8 cellular contexts compared by ENCODE assay signal in the genomic region with DNA sequence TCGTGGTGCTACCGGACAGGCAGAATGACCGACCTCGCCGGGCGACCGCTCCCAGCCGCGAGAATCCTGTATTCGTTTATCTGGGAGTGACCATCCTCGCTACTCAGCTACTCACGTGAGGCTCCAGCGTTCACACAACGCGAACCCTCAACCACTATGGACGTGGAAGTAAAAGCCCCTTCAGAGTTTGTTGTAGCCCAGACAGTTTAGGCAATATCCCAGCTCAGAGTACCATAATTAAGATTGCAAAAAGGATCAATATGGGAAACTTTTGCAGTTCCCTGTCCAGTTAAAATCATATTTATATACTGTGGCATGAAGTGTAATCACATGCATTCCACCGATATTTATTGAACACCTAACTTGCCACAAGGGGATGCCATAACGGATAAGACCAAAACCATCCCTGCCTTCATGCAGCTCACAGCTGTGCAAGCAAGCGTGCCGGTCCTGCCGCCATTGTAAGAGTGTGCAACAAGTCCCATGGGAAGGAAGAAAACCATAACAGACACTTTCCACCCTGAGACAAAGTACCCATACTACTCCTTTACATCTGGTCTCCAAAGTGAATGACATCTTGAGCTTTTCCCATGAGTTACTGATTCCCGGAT. TPM values are rescaled to one million over a fixed set of nuclear protein-coding genes. Genes with fewer than 3 reads are reported as not detected.
DNase-seq lines count a peak whose midpoint lies in the region; ATAC-seq, FAIRE-seq and TF ChIP-seq lines count a peak whose summit lies in the region.

No MANE protein-coding gene starts in this region.

- H3K27me3 ChIP-seq in thoracic aorta (replicated peaks; ENCODE audit: insufficient read depth), result no peaks in the 10 kb centered on the region

- no peak for FAIRE-seq in A549 (lab: Jason Lieb, UNC)

- H3K4me3 ChIP-seq in A549 (peak overlapping the region; percentile 66), thoracic aorta (peak overlapping the region; percentile 98)

- H3K4me3 Mint-ChIP-seq in activated naive CD8-positive, alpha-beta T cell, result peak overlapping the region; percentile 96

- DNase-seq in A549 (ENCODE audit: low read depth in 1 of 2, low spot score in 1 of 2) (peak; percentile 32 to 58), GM10248 (ENCODE audit: extremely low spot score) (no peak), NCI-H2227 (lab: John Stamatoyannopoulos, UW; ENCODE audit: unreplicated experiment) (peak; percentile 43), kidney tubule cell (ENCODE audit: low spot score) (peak; percentile 18), thoracic aorta (ENCODE audit: low spot score) (no peak), NCI-H2081 treated with DMSO at 0.1 percent for 48 hours (lab: John Stamatoyannopoulos, UW) (no peak)

- ATAC-seq in A549 (peak; percentile 11 to 49), thoracic aorta (ENCODE audit: insufficient number of reproducible peaks, low FRiP score, low read depth) (no peak), GM21786 (IDR thresholded peaks at IDR 0.05; ENCODE audit: unreplicated experiment) (no peak)

- POLR2A ChIA-PET in A549 (lab: Yijun Ruan, JAX) (interaction anchor here (0.6 to 2.1 kb wide), 7 partner anchors 10 to 309 kb away, joined by 3 to 21 read pairs (median 4); a partner anchor contains a TSS), GM10248 (lab: Yijun Ruan, JAX) (interaction anchor here (0.7 to 1.2 kb wide), 2 partner anchors 10 to 330 kb away, joined by 4 to 5 read pairs; no protein-coding TSS in a partner anchor)

- H3K9me3 ChIP-seq in A549, result no peaks in the 10 kb centered on the region
- H3K9me3 ChIP-seq in thoracic aorta, result no peaks in the 10 kb centered on the region

- H3K4me1 ChIP-seq in A549 (peaks cover 8% of the 10 kb centered on the region; the same call in 1 of the 3 replicates), thoracic aorta (ENCODE audit: control insufficient read depth in 1 of 2, low read depth in 2 of 2) (peaks cover 26 to 33% of the 10 kb centered on the region in 2 donors)

- H3K27ac ChIP-seq in A549 (peak overlapping the region; percentile 85), thoracic aorta (no peak overlapping the region)

- peak overlapping the region; percentile 97 for H3K27ac Mint-ChIP-seq in activated naive CD8-positive, alpha-beta T cell

- H3K27me3 Mint-ChIP-seq in activated naive CD8-positive, alpha-beta T cell, result no peaks in the 10 kb centered on the region

- no peaks in the 10 kb centered on the region for H3K9me3 Mint-ChIP-seq in activated naive CD8-positive, alpha-beta T cell (ENCODE audit: low read depth)

- TF ChIP-seq POLR2A in A549 (IDR thresholded peaks at IDR 0.05; ENCODE audit: low read length), result no peak

- 7% methylated on average over 21 of the region's 22 CpGs for WGBS in A549 (ENCODE audit: missing lambda C conversion rate)

- no peak for TF ChIP-seq EP300 in A549 (IDR thresholded peaks at IDR 0.05)

- peaks cover 31% of the 10 kb centered on the region for H3K4me1 Mint-ChIP-seq in activated naive CD8-positive, alpha-beta T cell (ENCODE audit: low read depth)

- TF ChIP-seq CTCF in A549 (IDR thresholded peaks at IDR 0.05) (peak; percentile 43; the same call in 2 of the 3 replicates), GM10248 (IDR thresholded peaks at IDR 0.05; ENCODE audit: control extremely low read depth, extremely low read depth, low read depth, missing control alignments) (peak; percentile 16), thoracic aorta (IDR thresholded peaks at IDR 0.05) (no peak)

- CTCF ChIA-PET in A549 (lab: Yijun Ruan, JAX), result interaction anchor here (0.6 to 1.8 kb wide), 7 partner anchors 10 to 431 kb away, joined by 3 to 6 read pairs (median 4); no protein-coding TSS in a partner anchor
- CTCF ChIA-PET in GM10248 (lab: Yijun Ruan, JAX), result interaction anchor here (1.0 to 1.6 kb wide), 8 partner anchors 10 to 118 kb away, joined by 3 to 4 read pairs (median 4); a partner anchor contains a TSS

- no peaks in the 10 kb centered on the region for H3K36me3 ChIP-seq in thoracic aorta

- TF ChIP-seq RAD21 in A549 (conservative IDR thresholded peaks at IDR 0.05 in 1 of 2, IDR thresholded peaks at IDR 0.05 in 1 of 2), result peak in 1 of 2 experiments; percentile 25; a peak in 1 of 5 replicates

- H3K36me3 Mint-ChIP-seq in activated naive CD8-positive, alpha-beta T cell, result peaks cover 3% of the 10 kb centered on the region

- peak overlapping the region; percentile 73 for H3K4me2 ChIP-seq in A549

TF ChIP-seq in A549, 52 proteins besides CTCF, POLR2A, EP300 and RAD21:
- TF ChIP-seq SMC3 (IDR thresholded peaks at IDR 0.05) (peak; percentile 34; the same call in 1 of the 3 replicates), SREBF2 (IDR thresholded peaks at IDR 0.05) (no peak), KDM1A (IDR thresholded peaks at IDR 0.05; ENCODE audit: low read depth) (no peak), BHLHE40 (IDR thresholded peaks at IDR 0.05; ENCODE audit: low read depth, low read length) (peak; percentile 22; the same call in 1 of the 2 replicates), GATA3 (IDR thresholded peaks at IDR 0.05; ENCODE audit: borderline replicate concordance) (0 out of 2 replicates have a peak, but pooled peaks have one; percentile 20)
- TF ChIP-seq, protein P1, sequence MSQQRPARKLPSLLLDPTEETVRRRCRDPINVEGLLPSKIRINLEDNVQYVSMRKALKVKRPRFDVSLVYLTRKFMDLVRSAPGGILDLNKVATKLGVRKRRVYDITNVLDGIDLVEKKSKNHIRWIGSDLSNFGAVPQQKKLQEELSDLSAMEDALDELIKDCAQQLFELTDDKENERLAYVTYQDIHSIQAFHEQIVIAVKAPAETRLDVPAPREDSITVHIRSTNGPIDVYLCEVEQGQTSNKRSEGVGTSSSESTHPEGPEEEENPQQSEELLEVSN (IDR thresholded peaks at IDR 0.05; ENCODE audit: borderline replicate concordance, low read depth), result peak; percentile 59
- TF ChIP-seq, protein P2, sequence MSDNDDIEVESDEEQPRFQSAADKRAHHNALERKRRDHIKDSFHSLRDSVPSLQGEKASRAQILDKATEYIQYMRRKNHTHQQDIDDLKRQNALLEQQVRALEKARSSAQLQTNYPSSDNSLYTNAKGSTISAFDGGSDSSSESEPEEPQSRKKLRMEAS (IDR thresholded peaks at IDR 0.05), result 0 out of 2 replicates have a peak, but pooled peaks have one; percentile 5
- TF ChIP-seq, protein P3, sequence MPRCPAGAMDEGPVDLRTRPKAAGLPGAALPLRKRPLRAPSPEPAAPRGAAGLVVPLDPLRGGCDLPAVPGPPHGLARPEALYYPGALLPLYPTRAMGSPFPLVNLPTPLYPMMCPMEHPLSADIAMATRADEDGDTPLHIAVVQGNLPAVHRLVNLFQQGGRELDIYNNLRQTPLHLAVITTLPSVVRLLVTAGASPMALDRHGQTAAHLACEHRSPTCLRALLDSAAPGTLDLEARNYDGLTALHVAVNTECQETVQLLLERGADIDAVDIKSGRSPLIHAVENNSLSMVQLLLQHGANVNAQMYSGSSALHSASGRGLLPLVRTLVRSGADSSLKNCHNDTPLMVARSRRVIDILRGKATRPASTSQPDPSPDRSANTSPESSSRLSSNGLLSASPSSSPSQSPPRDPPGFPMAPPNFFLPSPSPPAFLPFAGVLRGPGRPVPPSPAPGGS (IDR thresholded peaks at IDR 0.05), result 0 out of 3 replicates have a peak, but pooled peaks have one; percentile 1

RNA-seq across cellular contexts. Expression of a gene that starts 0.9 kb away (rescaled TPM):
- polyA plus RNA-seq in A549 (2011; rRNA removed) (42.9 and 53.2 TPM in 2 replicates), A549 (2017; fragmentation: RNase III; extraction: RNeasy Plus Mini Kit Qiagen cat#74134 plus additional on column Dnase treatment) (37.3 to 44.0 TPM (median 37.5 TPM) in 3 replicates)
- 52.0 and 56.1 TPM in 2 replicates for polyA plus RNA-seq in A549 (2012; cell fraction: cytosol; rRNA removed)
- 23.0 and 24.0 TPM in 2 replicates for polyA plus RNA-seq in A549 (2012; cell fraction: nucleus; rRNA removed)
- polyA minus RNA-seq in A549 (2011; rRNA and poly(A)+ RNA removed), result 35.6 and 39.4 TPM in 2 replicates
- total RNA-seq in thoracic aorta, result 10 to 100 TPM; 33.2 to 52.8 TPM

Comparison
In these comparisons a context has a peak if more than half of its experiments do, and no peak if none do; other contexts are left out.
1. ATAC-seq: peak in A549 (2 of 2); none in thoracic aorta (single experiment) and GM21786 (single experiment).
2. DNase-seq: peak in A549 (2 of 2), NCI-H2227 (single experiment) and kidney tubule cell (single experiment); none in GM10248 (single experiment), thoracic aorta (single experiment) and NCI-H2081 treated with DMSO at 0.1 percent for 48 hours (single experiment).
3. H3K27ac ChIP-seq: peak in A549 (2 of 2); none in thoracic aorta (0 of 2).